ENCODE assay signal across 28 cellular contexts in genomic region chr16:78530283-78530682, GRCh38.
"Had no signal": no experiment of that assay in that cellular context is flagged by ENCODE, and none has a peak within 500 bp of the region (broad histone marks: within the 10 kb centered on the region; RNA-seq: fewer than 3 reads in every experiment).

No MANE protein-coding gene starts in this region.

- ATAC-seq: natural killer cell; psoas muscle; right cardiac atrium; stimulated activated memory B cell treated with anti-CD40 and anti-IgM and Interleukin-4, amounts not matched to agents 10 μg/mL and 1 μg/mL and 100 μg/mL, for 72 hours; stimulated activated naive CD8-positive, alpha-beta T cell treated with anti-CD3 and anti-CD28 coated beads, Interleukin-15, amount 100 ng/mL, for 72 hours; stimulated activated naive CD8-positive, alpha-beta T cell treated with anti-CD3 and anti-CD28 coated beads, Interleukin-15, Interleukin-2, amounts not matched to agents 100 U/mL and 50 U/mL, for 24 hours had no signal

- H3K36me3 ChIP-seq: neural progenitor cell, ovary, right lobe of liver, spleen, suprapubic skin, tibial artery, transverse colon, upper lobe of left lung, vagina had no signal

- H3K27ac ChIP-seq: neural progenitor cell, ovary, parathyroid adenoma, psoas muscle, right lobe of liver, skin epidermis, spleen, suprapubic skin, testis, tibial artery, transverse colon, upper lobe of left lung, vagina had no signal

- H3K4me3 ChIP-seq: neural progenitor cell, ovary, psoas muscle, right lobe of liver, skin epidermis, smooth muscle cell, spleen, suprapubic skin, testis, tibial artery, transverse colon, upper lobe of left lung, vagina had no signal

- H3K4me1 ChIP-seq: neural progenitor cell, parathyroid adenoma, psoas muscle, right lobe of liver, spleen, testis, tibial artery, transverse colon, upper lobe of left lung, vagina had no signal

- DNase-seq: natural killer cell; occipital lobe; ovary; posterior cingulate gyrus; psoas muscle; right cardiac atrium; right lobe of liver; spleen; stimulated activated CD4-positive, alpha-beta T cell treated with anti-CD3 and anti-CD28 coated beads, Interleukin-12 subunit alpha, Interleukin-12 subunit beta, amount 100 ng/mL, for 4 hours; stimulated activated CD4-positive, alpha-beta T cell treated with anti-CD3 and anti-CD28 coated beads, Interleukin-1b, Interleukin-23, amount 100 ng/mL, for 48 hours; stimulated activated CD4-positive, alpha-beta T cell treated with anti-CD3 and anti-CD28 coated beads, Interleukin-4, amount 100 ng/mL, for 1 hour; stimulated activated CD4-positive, alpha-beta T cell treated with anti-CD3 and anti-CD28 coated beads, Interleukin-4, amount 100 ng/mL, for 4 hours; stimulated activated CD8-positive, alpha-beta memory T cell treated with anti-CD3 and anti-CD28 coated beads, Interleukin-4, amount 100 ng/mL, for 48 hours; stimulated activated naive CD4-positive, alpha-beta T cell; stimulated activated naive CD8-positive, alpha-beta T cell treated with anti-CD3 and anti-CD28 coated beads, Interleukin-15, amount 100 ng/mL, for 72 hours; stimulated activated naive CD8-positive, alpha-beta T cell treated with anti-CD3 and anti-CD28 coated beads, Interleukin-15, Interleukin-2, amounts not matched to agents 100 U/mL and 50 U/mL, for 24 hours; substantia nigra; testis; tibial artery; transverse colon; upper lobe of left lung had no signal

- H3K9me3 ChIP-seq: ovary, psoas muscle, right lobe of liver, spleen, suprapubic skin, testis, tibial artery, transverse colon, upper lobe of left lung, vagina had no signal
